ENCODE assay signal across 11 cellular contexts in genomic region chr19:54616840-54617560, GRCh38. TPM values are rescaled to one million over a fixed set of nuclear protein-coding genes. Genes with fewer than 3 reads are reported as not detected.
DNase-seq lines count a peak whose midpoint lies in the region; ATAC-seq and TF ChIP-seq lines count a peak whose summit lies in the region.
"Had no signal": no experiment of that assay in that cellular context is flagged by ENCODE, and none has a peak within 500 bp of the region (broad histone marks: within the 10 kb centered on the region; RNA-seq: fewer than 3 reads in every experiment).

No MANE protein-coding gene starts in this region.

- peak overlapping the region; percentile 32 for H3K4me3 Mint-ChIP-seq in activated CD8-positive, alpha-beta memory T cell treated with anti-CD3 and anti-CD28 coated beads, Interleukin-2, amount 10 ng/mL, durations not matched to agents 7 days and 5 days
- peak overlapping the region; percentile 82 to 88 for H3K4me3 Mint-ChIP-seq in stimulated activated naive B cell treated with anti-CD40 and anti-IgM and Interleukin-4, amounts not matched to agents 10 μg/mL and 1 μg/mL and 100 μg/mL, for 72 hours
- H3K4me3 Mint-ChIP-seq in HFFc6: no peak overlapping the region

- peaks cover 20% of the 10 kb centered on the region for H3K27me3 Mint-ChIP-seq in activated CD8-positive, alpha-beta memory T cell treated with anti-CD3 and anti-CD28 coated beads, Interleukin-2, amount 10 ng/mL, durations not matched to agents 7 days and 5 days
- no peaks in the 10 kb centered on the region for H3K27me3 Mint-ChIP-seq in stimulated activated naive B cell treated with anti-CD40 and anti-IgM and Interleukin-4, amounts not matched to agents 10 μg/mL and 1 μg/mL and 100 μg/mL, for 72 hours
- no peaks in the 10 kb centered on the region; the same call in 1 of the 2 replicates for H3K27me3 Mint-ChIP-seq in HFFc6 (ENCODE audit: insufficient read depth)

- no peak for TF ChIP-seq CTCF in vagina (IDR thresholded peaks at IDR 0.05)
- TF ChIP-seq CTCF in HFFc6 (IDR thresholded peaks at IDR 0.05): no peak

- H3K4me1 Mint-ChIP-seq in activated CD8-positive, alpha-beta memory T cell treated with anti-CD3 and anti-CD28 coated beads, Interleukin-2, amount 10 ng/mL, durations not matched to agents 7 days and 5 days: peaks cover 10% of the 10 kb centered on the region
- peaks cover 46 to 58% of the 10 kb centered on the region in 2 donors for H3K4me1 Mint-ChIP-seq in stimulated activated naive B cell treated with anti-CD40 and anti-IgM and Interleukin-4, amounts not matched to agents 10 μg/mL and 1 μg/mL and 100 μg/mL, for 72 hours
- no peaks in the 10 kb centered on the region for H3K4me1 Mint-ChIP-seq in HFFc6 (ENCODE audit: low read depth)

- no peak overlapping the region for H3K27ac Mint-ChIP-seq in activated CD8-positive, alpha-beta memory T cell treated with anti-CD3 and anti-CD28 coated beads, Interleukin-2, amount 10 ng/mL, durations not matched to agents 7 days and 5 days
- peak overlapping the region; percentile 93 for H3K27ac Mint-ChIP-seq in stimulated activated naive B cell treated with anti-CD40 and anti-IgM and Interleukin-4, amounts not matched to agents 10 μg/mL and 1 μg/mL and 100 μg/mL, for 72 hours
- no peak overlapping the region for H3K27ac Mint-ChIP-seq in HFFc6

- DNase-seq in activated CD8-positive, alpha-beta memory T cell treated with anti-CD3 and anti-CD28 coated beads, Interleukin-2, amount 10 ng/mL, durations not matched to agents 7 days and 5 days: no peak
- no peak for DNase-seq in activated CD8-positive, alpha-beta memory T cell treated with anti-CD3 and anti-CD28 coated beads for 24 hours
- peak; percentile 71 for DNase-seq in stimulated activated naive B cell treated with anti-CD40 and anti-IgM and Interleukin-4, amounts not matched to agents 10 μg/mL and 1 μg/mL and 100 μg/mL, for 72 hours
- DNase-seq in HAP-1 (ENCODE audit: low spot score in 2 of 2): no peak
- DNase-seq in vagina (ENCODE audit: extremely low spot score in 2 of 2): no peak
- no peak for DNase-seq in HFFc6
- DNase-seq: left ventricle myocardium inferior, NCI-H1092 had no signal

- no peak for TF ChIP-seq POLR2A in vagina (IDR thresholded peaks at IDR 0.05)

- in situ Hi-C loops in HAP-1 (cut with MboI; ENCODE audit: low sequenced_read_pairs): no loop called here

- H3K27me3 ChIP-seq in HAP-1 (ENCODE audit: low read depth) (no peaks in the 10 kb centered on the region), vagina (no peaks in the 10 kb centered on the region)

- no peaks in the 10 kb centered on the region for H3K9me3 Mint-ChIP-seq in activated CD8-positive, alpha-beta memory T cell treated with anti-CD3 and anti-CD28 coated beads, Interleukin-2, amount 10 ng/mL, durations not matched to agents 7 days and 5 days (ENCODE audit: low read depth)
- H3K9me3 Mint-ChIP-seq in stimulated activated naive B cell treated with anti-CD40 and anti-IgM and Interleukin-4, amounts not matched to agents 10 μg/mL and 1 μg/mL and 100 μg/mL, for 72 hours: peaks cover 7 to 13% of the 10 kb centered on the region in 2 donors
- peaks cover 52% of the 10 kb centered on the region for H3K9me3 Mint-ChIP-seq in HFFc6

- intact Hi-C loops in vagina (cut with DNase I): no loop called here

- CTCF ChIA-PET in activated CD8-positive, alpha-beta memory T cell treated with anti-CD3 and anti-CD28 coated beads, Interleukin-2, amount 10 ng/mL, durations not matched to agents 7 days and 5 days (lab: Charles Lee): interaction anchor here (0.6 to 0.8 kb wide), 3 partner anchors 36 to 350 kb away, joined by 3 read pairs; no protein-coding TSS in a partner anchor

- H3K9me3 ChIP-seq in HAP-1 (no peaks in the 10 kb centered on the region; the same call in 1 of the 2 replicates), vagina (no peaks in the 10 kb centered on the region)
- H3K9me3 ChIP-seq: A549 had no signal

- no peaks in the 10 kb centered on the region for H3K36me3 Mint-ChIP-seq in activated CD8-positive, alpha-beta memory T cell treated with anti-CD3 and anti-CD28 coated beads, Interleukin-2, amount 10 ng/mL, durations not matched to agents 7 days and 5 days
- peaks cover 23 to 33% of the 10 kb centered on the region in 2 donors for H3K36me3 Mint-ChIP-seq in stimulated activated naive B cell treated with anti-CD40 and anti-IgM and Interleukin-4, amounts not matched to agents 10 μg/mL and 1 μg/mL and 100 μg/mL, for 72 hours
- H3K36me3 Mint-ChIP-seq in HFFc6 (ENCODE audit: low read depth): no peaks in the 10 kb centered on the region

- no peaks in the 10 kb centered on the region for H3K36me3 ChIP-seq in HAP-1 (replicated peaks)
- H3K36me3 ChIP-seq in vagina: no peaks in the 10 kb centered on the region
- H3K36me3 ChIP-seq: left ventricle myocardium inferior had no signal

- H3K4me1 ChIP-seq in HAP-1: no peaks in the 10 kb centered on the region
- no peaks in the 10 kb centered on the region for H3K4me1 ChIP-seq in vagina
- H3K4me1 ChIP-seq: A549, left ventricle myocardium inferior had no signal

- no peak for ATAC-seq in activated CD8-positive, alpha-beta memory T cell treated with anti-CD3 and anti-CD28 coated beads, Interleukin-2, amount 10 ng/mL, durations not matched to agents 7 days and 5 days
- ATAC-seq in HG02571 (IDR thresholded peaks at IDR 0.05; ENCODE audit: unreplicated experiment) (peak; percentile 81), HG03558 (IDR thresholded peaks at IDR 0.05; ENCODE audit: extremely low read depth, unreplicated experiment) (peak; percentile 58)
- peak; percentile 95 to 96 for ATAC-seq in stimulated activated naive B cell treated with anti-CD40 and anti-IgM and Interleukin-4, amounts not matched to agents 10 μg/mL and 1 μg/mL and 100 μg/mL, for 72 hours (replicated peaks)
- ATAC-seq: A549 had no signal

- H3K4me3 ChIP-seq in HAP-1 (no peak overlapping the region), vagina (no peak overlapping the region)
- H3K4me3 ChIP-seq: A549, left ventricle myocardium inferior had no signal

- H3K27ac ChIP-seq in vagina: no peak overlapping the region
- H3K27ac ChIP-seq: A549, left ventricle myocardium inferior had no signal

RNA-seq across cellular contexts. Expression of gene LILRB1, which starts 13.3 kb away (rescaled TPM):
- total RNA-seq in activated CD8-positive, alpha-beta memory T cell treated with anti-CD3 and anti-CD28 coated beads, Interleukin-2, amount 10 ng/mL, durations not matched to agents 7 days and 5 days: 1 to 10 TPM; 3.0 to 4.0 TPM
- 2.2 TPM for total RNA-seq in vagina
- not detected for total RNA-seq in HFFc6 (2021; fragmentation: NEBNext Ultra II Directional; extraction: Animal tissue kit (Norgen Biotek cat#: 25700))

RNA-seq across cellular contexts. Expression of gene LILRA1, which starts 23.6 kb away (rescaled TPM):
- not detected for total RNA-seq in activated CD8-positive, alpha-beta memory T cell treated with anti-CD3 and anti-CD28 coated beads, Interleukin-2, amount 10 ng/mL, durations not matched to agents 7 days and 5 days
- total RNA-seq in vagina: 1.7 TPM
- not detected for total RNA-seq in HFFc6 (2021; fragmentation: NEBNext Ultra II Directional; extraction: Animal tissue kit (Norgen Biotek cat#: 25700))

RNA-seq across cellular contexts. Expression of gene LILRA2, which starts 43.4 kb away (rescaled TPM):
- total RNA-seq in activated CD8-positive, alpha-beta memory T cell treated with anti-CD3 and anti-CD28 coated beads, Interleukin-2, amount 10 ng/mL, durations not matched to agents 7 days and 5 days: under 1 TPM in 1 of 2 experiments, not detected in 1; 0.14 TPM
- total RNA-seq in vagina: not detected
- total RNA-seq in HFFc6 (2021; fragmentation: NEBNext Ultra II Directional; extraction: Animal tissue kit (Norgen Biotek cat#: 25700)): not detected

RNA-seq across cellular contexts. Expression of gene LILRB4, which starts 45.8 kb away (rescaled TPM):
- not detected for total RNA-seq in activated CD8-positive, alpha-beta memory T cell treated with anti-CD3 and anti-CD28 coated beads, Interleukin-2, amount 10 ng/mL, durations not matched to agents 7 days and 5 days
- 2.9 TPM for total RNA-seq in vagina
- total RNA-seq in HFFc6 (2021; fragmentation: NEBNext Ultra II Directional; extraction: Animal tissue kit (Norgen Biotek cat#: 25700)): not detected
